11 cellular contexts compared by ENCODE assay signal in genomic region chr22:46264520-46264919, GRCh38. TPM values are rescaled to one million over a fixed set of nuclear protein-coding genes. Genes with fewer than 3 reads are reported as not detected.
"Had no signal": no experiment of that assay in that cellular context is flagged by ENCODE, and none has a peak within 500 bp of the region (broad histone marks: within the 10 kb centered on the region; RNA-seq: fewer than 3 reads in every experiment).

No MANE protein-coding gene starts in this region.

RNA-seq across cellular contexts. Expression of gene PKDREJ, which starts 1.4 kb away (rescaled TPM):
- total RNA-seq: activated B cell treated with CpG ODN at 0.5 μM for 24 hours; activated CD4-positive, alpha-beta memory T cell treated with anti-CD3 and anti-CD28 coated beads for 36 hours; activated naive CD4-positive, alpha-beta T cell treated with anti-CD3 and anti-CD28 coated beads for 36 hours; activated T-cell treated with anti-CD3 and anti-CD28 coated beads, Interleukin-2, amount 50 U/mL, for 4 hours; astrocyte; LHCN-M2; M059J; PC-3; SK-MEL-5; T-cell; T-helper 17 cell had no signal
